Comparison of ENCODE assay signal across 10 cellular contexts in genomic region chr5:74016373-74016772, GRCh38.
A peak's percentile ranks its signal among the peaks of the same experiment; 100 is the strongest.
DNase-seq lines count a peak whose midpoint lies in the region; ATAC-seq and TF ChIP-seq lines count a peak whose summit lies in the region.
"Had no signal": no experiment of that assay in that cellular context is flagged by ENCODE, and none has a peak within 500 bp of the region (broad histone marks: within the 10 kb centered on the region; RNA-seq: fewer than 3 reads in every experiment).

No MANE protein-coding gene starts in this region.

- peaks cover 4% of the 10 kb centered on the region for H3K4me1 ChIP-seq in mesendoderm (ENCODE audit: control insufficient read depth, low read depth, low read length)

- no peaks in the 10 kb centered on the region for H3K27me3 ChIP-seq in mesendoderm (ENCODE audit: insufficient read depth, low read length, poor library complexity)
- H3K27me3 ChIP-seq: SJSA1 had no signal

- no peak overlapping the region for H3K4me3 ChIP-seq in GM12865 (ENCODE audit: low read depth, low read length)
- no peak overlapping the region for H3K4me3 ChIP-seq in astrocyte of the cerebellum (ENCODE audit: low read depth, low read length)
- no peak overlapping the region for H3K4me3 ChIP-seq in mesendoderm (ENCODE audit: low read length)
- H3K4me3 ChIP-seq: SJSA1 had no signal

- no peaks in the 10 kb centered on the region for H3K79me1 ChIP-seq in mesendoderm (ENCODE audit: low read length)

- no peak overlapping the region for H2BK120ac ChIP-seq in mesendoderm (ENCODE audit: low read depth, low read length)

- no peak overlapping the region for H3K9ac ChIP-seq in mesendoderm (ENCODE audit: low read length)

- no peak overlapping the region for H2BK15ac ChIP-seq in mesendoderm (replicated peaks; ENCODE audit: low read depth)

- H2AK5ac ChIP-seq in mesendoderm (ENCODE audit: low read length): no peak overlapping the region

- no peak overlapping the region for H3K4me3 Mint-ChIP-seq in HFFc6
- H3K4me3 Mint-ChIP-seq: activated CD4-positive, alpha-beta memory T cell treated with anti-CD3 and anti-CD28 coated beads, Interleukin-2, amount 10 ng/mL, durations not matched to agents 7 days and 5 days had no signal

- H3K4ac ChIP-seq in mesendoderm (ENCODE audit: low read depth, low read length): no peak overlapping the region

- no CpG with 5 or more reads among the region's 4 CpGs for WGBS in mesendoderm (ENCODE audit: extremely low coverage, insufficient coverage, low lambda C conversion rate)

- no peaks in the 10 kb centered on the region for H3K9me3 Mint-ChIP-seq in HFFc6
- H3K9me3 Mint-ChIP-seq: activated CD4-positive, alpha-beta memory T cell treated with anti-CD3 and anti-CD28 coated beads, Interleukin-2, amount 10 ng/mL, durations not matched to agents 7 days and 5 days had no signal

- peak; percentile 20 for DNase-seq in GM12865 (ENCODE audit: low read depth)
- DNase-seq in HFFc6: no peak
- DNase-seq in astrocyte of the cerebellum (ENCODE audit: low read depth): no peak
- peak; percentile 42 for DNase-seq in mesendoderm
- DNase-seq: activated CD4-positive, alpha-beta memory T cell treated with anti-CD3 and anti-CD28 coated beads, Interleukin-2, amount 10 ng/mL, durations not matched to agents 7 days and 5 days; stimulated activated CD8-positive, alpha-beta memory T cell treated with anti-CD3 and anti-CD28 coated beads, Interleukin-4, amount 100 ng/mL, for 48 hours had no signal

- H3K4me2 ChIP-seq in mesendoderm (ENCODE audit: low read length): no peak overlapping the region

- no peak overlapping the region for H3K27ac Mint-ChIP-seq in HFFc6
- H3K27ac Mint-ChIP-seq: activated CD4-positive, alpha-beta memory T cell treated with anti-CD3 and anti-CD28 coated beads, Interleukin-2, amount 10 ng/mL, durations not matched to agents 7 days and 5 days had no signal

- H4K5ac ChIP-seq in mesendoderm (ENCODE audit: low read length): no peak overlapping the region

- peaks cover 18% of the 10 kb centered on the region for H3K4me1 Mint-ChIP-seq in HFFc6 (ENCODE audit: low read depth)
- H3K4me1 Mint-ChIP-seq: activated CD4-positive, alpha-beta memory T cell treated with anti-CD3 and anti-CD28 coated beads, Interleukin-2, amount 10 ng/mL, durations not matched to agents 7 days and 5 days had no signal

- TF ChIP-seq CTCF in GM12865 (IDR thresholded peaks at IDR 0.05; ENCODE audit: insufficient read depth, low read depth, low read length, missing control alignments): peak; percentile 41
- peak; percentile 52 for TF ChIP-seq CTCF in HFFc6 (IDR thresholded peaks at IDR 0.05)
- peak; percentile 4 for TF ChIP-seq CTCF in astrocyte of the cerebellum (IDR thresholded peaks at IDR 0.05; ENCODE audit: low read depth, low read length, missing control alignments)

- no peak overlapping the region for H3K27ac ChIP-seq in mesendoderm (ENCODE audit: low read depth, low read length)
- H3K27ac ChIP-seq: SJSA1 had no signal

- H3K27me3 Mint-ChIP-seq in HFFc6 (ENCODE audit: insufficient read depth): peaks cover 22% of the 10 kb centered on the region

- H3K36me3 ChIP-seq in mesendoderm (ENCODE audit: control insufficient read depth, insufficient read depth, low read length): no peaks in the 10 kb centered on the region
- H3K36me3 ChIP-seq: SJSA1 had no signal

- H2BK5ac ChIP-seq in mesendoderm (ENCODE audit: low read length): no peak overlapping the region

- no peaks in the 10 kb centered on the region for H3K79me2 ChIP-seq in mesendoderm (ENCODE audit: control insufficient read depth, insufficient read depth, low read length)

- no peak for TF ChIP-seq POLR2A in GM18505 (IDR thresholded peaks at IDR 0.05; ENCODE audit: borderline replicate concordance, extremely low read depth, insufficient read depth, insufficient read length)

- H3K56ac ChIP-seq in mesendoderm (ENCODE audit: low read length): no peak overlapping the region

- in situ Hi-C loops in astrocyte of the cerebellum (cut with HindIII; ENCODE audit: low sequenced_read_pairs): no loop called here

- no peak overlapping the region for H3K23ac ChIP-seq in mesendoderm (ENCODE audit: low read length)

- H3K36me3 Mint-ChIP-seq in HFFc6 (ENCODE audit: low read depth): peaks cover 4% of the 10 kb centered on the region; the same call in 1 of the 2 replicates

- no peak overlapping the region for H4K8ac ChIP-seq in mesendoderm (ENCODE audit: low read depth, low read length)

- no peak overlapping the region for H3K18ac ChIP-seq in mesendoderm (ENCODE audit: low read length)

- ATAC-seq in GM18861 (IDR thresholded peaks at IDR 0.05; ENCODE audit: unreplicated experiment) (no peak), HG03097 (IDR thresholded peaks at IDR 0.05; ENCODE audit: low FRiP score, unreplicated experiment) (no peak), GM18505 (IDR thresholded peaks at IDR 0.05; ENCODE audit: unreplicated experiment) (no peak)

Comparison
In these comparisons a context has a peak if more than half of its experiments do, and no peak if none do; other contexts are left out.
1. DNase-seq: peak in GM12865 (single experiment) and mesendoderm (single experiment); none in HFFc6 (single experiment) and astrocyte of the cerebellum (single experiment).
2. Peak in every context shown above with its lines, with median percentiles within 50 percentile points of each other: CTCF ChIP-seq.